19 cellular contexts compared by ENCODE assay signal in genomic region chr6:43876602-43877001, GRCh38.
A peak's percentile ranks its signal among the peaks of the same experiment; 100 is the strongest.
DNase-seq lines count a peak whose midpoint lies in the region; ATAC-seq, FAIRE-seq and TF ChIP-seq lines count a peak whose summit lies in the region.
"Had no signal": no experiment of that assay in that cellular context is flagged by ENCODE, and none has a peak within 500 bp of the region (broad histone marks: within the 10 kb centered on the region; RNA-seq: fewer than 3 reads in every experiment).

No MANE protein-coding gene starts in this region.

- no peak overlapping the region for H3K27ac ChIP-seq in astrocyte (ENCODE audit: low read depth, low read length)
- H3K27ac ChIP-seq: A549 had no signal

- no peaks in the 10 kb centered on the region for H4K20me1 ChIP-seq in astrocyte (ENCODE audit: insufficient read depth, low read length)

- no peaks in the 10 kb centered on the region for H3K9me3 ChIP-seq in astrocyte (ENCODE audit: insufficient read depth, low read depth, low read length)
- H3K9me3 ChIP-seq: A549, BE2C, Caco-2 had no signal

- no peak for FAIRE-seq in astrocyte (lab: Jason Lieb, UNC)
- FAIRE-seq: A549, GM12892, GM19239, HepG2, HTR-8/SVneo had no signal

- ATAC-seq in GM19035 (IDR thresholded peaks at IDR 0.05; ENCODE audit: unreplicated experiment), result no peak
- ATAC-seq: A549 had no signal

- no peak overlapping the region for H3K4me3 Mint-ChIP-seq in astrocyte (ENCODE audit: unreplicated experiment)
- no peak overlapping the region for H3K4me3 Mint-ChIP-seq in neural crest cell
- H3K4me3 Mint-ChIP-seq in activated CD4-positive, alpha-beta memory T cell treated with anti-CD3 and anti-CD28 coated beads for 36 hours, result no peak overlapping the region
- H3K4me3 Mint-ChIP-seq: CD8-positive, alpha-beta memory T cell; H9 had no signal

- H2AFZ ChIP-seq in astrocyte (ENCODE audit: low read depth, low read length), result no peak overlapping the region

- DNase-seq in astrocyte (ENCODE audit: low read depth) (peak; percentile 42), fibroblast of the aortic adventitia (ENCODE audit: low read depth) (peak; percentile 37), neural crest cell (ENCODE audit: low read depth, low spot score) (no peak), occipital lobe (lab: John Stamatoyannopoulos, UW) (no peak), NCI-H187 (lab: John Stamatoyannopoulos, UW) (no peak)
- no peak for DNase-seq in activated CD4-positive, alpha-beta memory T cell treated with anti-CD3 and anti-CD28 coated beads for 36 hours
- DNase-seq: BE2C; Caco-2; CD8-positive, alpha-beta memory T cell; DND-41; GDM1; GOT3; H9 had no signal

- POLR2A ChIA-PET in activated CD4-positive, alpha-beta memory T cell treated with anti-CD3 and anti-CD28 coated beads for 36 hours (lab: Charles Lee), result no interaction called here

- TF ChIP-seq CTCF in astrocyte (IDR thresholded peaks at IDR 0.05; ENCODE audit: insufficient read depth, low read depth, low read length) (no peak), fibroblast of the aortic adventitia (IDR thresholded peaks at IDR 0.05; ENCODE audit: insufficient read depth, low read length) (no peak), neural crest cell (conservative IDR thresholded peaks at IDR 0.05) (no peak)

- H3K4me1 ChIP-seq in astrocyte (ENCODE audit: insufficient read depth, low read length), result no peaks in the 10 kb centered on the region
- H3K4me1 ChIP-seq: A549 had no signal

- H3K4me1 Mint-ChIP-seq in astrocyte (ENCODE audit: low read depth, unreplicated experiment), result no peaks in the 10 kb centered on the region
- H3K4me1 Mint-ChIP-seq in neural crest cell, result peaks cover 39% of the 10 kb centered on the region
- H3K4me1 Mint-ChIP-seq in activated CD4-positive, alpha-beta memory T cell treated with anti-CD3 and anti-CD28 coated beads for 36 hours (ENCODE audit: low read depth), result no peaks in the 10 kb centered on the region
- H3K4me1 Mint-ChIP-seq: CD8-positive, alpha-beta memory T cell had no signal

- peaks cover 17% of the 10 kb centered on the region for H3K27me3 ChIP-seq in astrocyte (ENCODE audit: insufficient read depth, low read length)
- H3K27me3 ChIP-seq: BE2C had no signal

- H3K4me3 ChIP-seq in astrocyte (ENCODE audit: insufficient read depth, low read depth, low read length), result no peak overlapping the region
- no peak overlapping the region for H3K4me3 ChIP-seq in fibroblast of the aortic adventitia (ENCODE audit: low read depth, low read length)
- H3K4me3 ChIP-seq: A549 had no signal

- CTCF ChIA-PET in activated CD4-positive, alpha-beta memory T cell treated with anti-CD3 and anti-CD28 coated beads for 36 hours (lab: Charles Lee), result no interaction called here

- no peak overlapping the region for H3K9ac ChIP-seq in astrocyte (ENCODE audit: low read length)

- peaks cover 69% of the 10 kb centered on the region for H3K27me3 Mint-ChIP-seq in astrocyte (ENCODE audit: low read depth, unreplicated experiment)
- H3K27me3 Mint-ChIP-seq in neural crest cell (ENCODE audit: low read depth), result no peaks in the 10 kb centered on the region
- no peaks in the 10 kb centered on the region for H3K27me3 Mint-ChIP-seq in activated CD4-positive, alpha-beta memory T cell treated with anti-CD3 and anti-CD28 coated beads for 36 hours
- H3K27me3 Mint-ChIP-seq: CD8-positive, alpha-beta memory T cell had no signal

- H3K9me3 Mint-ChIP-seq in astrocyte (ENCODE audit: unreplicated experiment) (peaks cover 2% of the 10 kb centered on the region), neural crest cell (no peaks in the 10 kb centered on the region)
- H3K9me3 Mint-ChIP-seq in activated CD4-positive, alpha-beta memory T cell treated with anti-CD3 and anti-CD28 coated beads for 36 hours, result no peaks in the 10 kb centered on the region
- H3K9me3 Mint-ChIP-seq: CD8-positive, alpha-beta memory T cell; H9 had no signal

- H3K79me2 ChIP-seq in astrocyte (ENCODE audit: insufficient read depth, low read length), result no peaks in the 10 kb centered on the region

- H3K36me3 ChIP-seq in astrocyte (ENCODE audit: insufficient read depth, low read length), result no peaks in the 10 kb centered on the region
- H3K36me3 ChIP-seq: BE2C had no signal

- H3K27ac Mint-ChIP-seq in astrocyte (ENCODE audit: unreplicated experiment) (no peak overlapping the region), neural crest cell (ENCODE audit: unreplicated experiment) (peak overlapping the region; percentile 50)
- no peak overlapping the region for H3K27ac Mint-ChIP-seq in activated CD4-positive, alpha-beta memory T cell treated with anti-CD3 and anti-CD28 coated beads for 36 hours
- H3K27ac Mint-ChIP-seq: H9 had no signal

- intact Hi-C loops in activated CD4-positive, alpha-beta memory T cell treated with anti-CD3 and anti-CD28 coated beads for 36 hours (cut with micrococcal nuclease), result no loop called here

- H3K36me3 Mint-ChIP-seq in astrocyte (ENCODE audit: low read depth, unreplicated experiment) (no peaks in the 10 kb centered on the region), neural crest cell (ENCODE audit: low read depth) (no peaks in the 10 kb centered on the region)
- no peaks in the 10 kb centered on the region for H3K36me3 Mint-ChIP-seq in activated CD4-positive, alpha-beta memory T cell treated with anti-CD3 and anti-CD28 coated beads for 36 hours
- H3K36me3 Mint-ChIP-seq: CD8-positive, alpha-beta memory T cell had no signal

- H3K4me2 ChIP-seq in astrocyte (ENCODE audit: low read length), result no peak overlapping the region
- H3K4me2 ChIP-seq: A549 had no signal

Comparison
In these comparisons a context has a peak if more than half of its experiments do, and no peak if none do; other contexts are left out.
1. DNase-seq: peak in astrocyte (single experiment) and fibroblast of the aortic adventitia (single experiment); none in neural crest cell (single experiment), activated CD4-positive, alpha-beta memory T cell treated with anti-CD3 and anti-CD28 coated beads for 36 hours (single experiment), occipital lobe (single experiment) and NCI-H187 (0 of 2).